In genomic region chr19:17575871-17576757, GRCh38 we compare ENCODE assay signal across 21 cellular contexts. TPM values are rescaled to one million over a fixed set of nuclear protein-coding genes. Genes with fewer than 3 reads are reported as not detected.
A peak's percentile ranks its signal among the peaks of the same experiment; 100 is the strongest.
DNase-seq lines count a peak whose midpoint lies in the region; ATAC-seq, FAIRE-seq and TF ChIP-seq lines count a peak whose summit lies in the region.
"Had no signal": no experiment of that assay in that cellular context is flagged by ENCODE, and none has a peak within 500 bp of the region (broad histone marks: within the 10 kb centered on the region; RNA-seq: fewer than 3 reads in every experiment).

No MANE protein-coding gene starts in this region.

- DNase-seq in RWPE1 (ENCODE audit: low spot score) (no peak), kidney (peak; percentile 73), NCI-H748 treated with DMSO at 0.1 percent for 48 hours (lab: John Stamatoyannopoulos, UW) (no peak), cerebellar nuclear complex (lab: John Stamatoyannopoulos, UW) (no peak)
- no peak for DNase-seq in CD8-positive, alpha-beta memory T cell
- DNase-seq: activated B cell treated with CpG ODN at 0.5 μM for 24 hours, AML-193, COR-L47, dorsolateral prefrontal cortex, NCI-H187 treated with DMSO at 0.1 percent for 48 hours, NCI-H524 treated with DMSO at 0.1 percent for 48 hours, occipital lobe, stomach, T-helper 17 cell had no signal

- no peak for FAIRE-seq in kidney (lab: Jason Lieb, UNC)
- FAIRE-seq: HTR-8/SVneo, urothelium cell line had no signal

- H3K36me3 Mint-ChIP-seq in CD8-positive, alpha-beta memory T cell: peaks cover 9 to 65% (median 17%) of the 10 kb centered on the region in 3 donors

- intact Hi-C loops in kidney (cut with DNase I): no loop called here

- H3K9ac ChIP-seq in ES-I3 (ENCODE audit: low read depth, low read length) (peak overlapping the region; percentile 4; the same call in 1 of the 2 replicates), kidney (ENCODE audit: low read length in 2 of 2) (no peak overlapping the region)

- H3K36me3 ChIP-seq in ES-I3 (ENCODE audit: insufficient read depth, low read length) (peaks cover 3% of the 10 kb centered on the region; the same call in 1 of the 2 replicates), kidney (ENCODE audit: control insufficient read depth in 1 of 2, insufficient read depth in 2 of 2, low read length in 2 of 2) (peaks cover 8 to 15% of the 10 kb centered on the region in 2 donors)
- peaks cover 15% of the 10 kb centered on the region for H3K36me3 ChIP-seq in CD8-positive, alpha-beta memory T cell (ENCODE audit: insufficient read depth, low read length)

- TF ChIP-seq CTCF in 22Rv1 (IDR thresholded peaks at IDR 0.05) (no peak), RWPE1 (conservative IDR thresholded peaks at IDR 0.05; ENCODE audit: low read depth) (no peak), kidney (IDR thresholded peaks at IDR 0.05; ENCODE audit: borderline replicate concordance, extremely low read depth, insufficient read depth) (no peak)

- ATAC-seq in GM21529 (IDR thresholded peaks at IDR 0.05; ENCODE audit: unreplicated experiment): no peak
- ATAC-seq: left lobe of liver, T-helper 17 cell had no signal

- CTCF ChIA-PET in RWPE1 (lab: Yijun Ruan, JAX): no interaction called here
- CTCF ChIA-PET in CD8-positive, alpha-beta memory T cell (lab: Charles Lee): interaction anchor here (1.1 to 3.3 kb wide), 6 partner anchors 13 to 135 kb away, joined by 3 to 30 read pairs (median 4); no protein-coding TSS in a partner anchor

- H3K4me1 ChIP-seq in ES-I3 (ENCODE audit: insufficient read depth, low read length): peaks cover 10% of the 10 kb centered on the region; the same call in 1 of the 2 replicates
- H3K4me1 ChIP-seq in kidney (ENCODE audit: control insufficient read depth in 1 of 2, insufficient read depth in 1 of 2, low read depth in 1 of 2, low read length in 2 of 2): no peaks in the 10 kb centered on the region
- H3K4me1 ChIP-seq in CD8-positive, alpha-beta memory T cell (ENCODE audit: insufficient read depth, low read length): no peaks in the 10 kb centered on the region

- no peaks in the 10 kb centered on the region for H3K27me3 Mint-ChIP-seq in CD8-positive, alpha-beta memory T cell
- H3K27me3 Mint-ChIP-seq: activated B cell treated with CpG ODN at 0.5 μM for 24 hours; activated naive CD8-positive, alpha-beta T cell treated with anti-CD3 and anti-CD28 coated beads for 36 hours; T-helper 17 cell had no signal

- POLR2A ChIA-PET in RWPE1 (lab: Yijun Ruan, JAX; ENCODE audit: low non-redundant PET): no interaction called here
- POLR2A ChIA-PET in CD8-positive, alpha-beta memory T cell (lab: Charles Lee): no interaction called here

- peaks cover 2 to 4% (median 3%) of the 10 kb centered on the region in 3 donors for H3K4me1 Mint-ChIP-seq in CD8-positive, alpha-beta memory T cell

- H3K9me3 ChIP-seq in ES-I3 (ENCODE audit: control insufficient read depth, insufficient read depth, low read length): no peaks in the 10 kb centered on the region
- no peaks in the 10 kb centered on the region for H3K9me3 ChIP-seq in kidney (ENCODE audit: control insufficient read depth in 1 of 2, low read length in 2 of 2)
- H3K9me3 ChIP-seq in CD8-positive, alpha-beta memory T cell (ENCODE audit: low read length): no peaks in the 10 kb centered on the region
- H3K9me3 ChIP-seq: stomach had no signal

- H3K4me3 ChIP-seq in kidney (ENCODE audit: low read length in 2 of 2): no peak overlapping the region
- H3K4me3 ChIP-seq in CD8-positive, alpha-beta memory T cell (ENCODE audit: low read length): no peak overlapping the region
- H3K4me3 ChIP-seq: dorsolateral prefrontal cortex, stomach had no signal

- H3K9me3 Mint-ChIP-seq in CD8-positive, alpha-beta memory T cell: no peaks in the 10 kb centered on the region
- H3K9me3 Mint-ChIP-seq: activated B cell treated with CpG ODN at 0.5 μM for 24 hours; activated naive CD8-positive, alpha-beta T cell treated with anti-CD3 and anti-CD28 coated beads for 36 hours had no signal

- H3K27ac ChIP-seq in 22Rv1 (peak overlapping the region; percentile 43; the same call in 1 of the 2 replicates), RWPE1 (peak overlapping the region; percentile 76), kidney (ENCODE audit: low read depth in 2 of 2, low read length in 2 of 2) (no peak overlapping the region)
- H3K27ac ChIP-seq in CD8-positive, alpha-beta memory T cell (ENCODE audit: low read depth, low read length): no peak overlapping the region
- H3K27ac ChIP-seq: dorsolateral prefrontal cortex, stomach had no signal

- peak overlapping the region in 1 of 7 donors; percentile 32 for H3K4me3 Mint-ChIP-seq in CD8-positive, alpha-beta memory T cell
- H3K4me3 Mint-ChIP-seq: activated B cell treated with CpG ODN at 0.5 μM for 24 hours; activated naive CD8-positive, alpha-beta T cell treated with anti-CD3 and anti-CD28 coated beads for 36 hours; T-helper 17 cell had no signal

- no peaks in the 10 kb centered on the region for H3K27me3 ChIP-seq in CD8-positive, alpha-beta memory T cell (ENCODE audit: insufficient read depth, low read length, poor library complexity, severe bottlenecking)
- H3K27me3 ChIP-seq: dorsolateral prefrontal cortex, stomach had no signal

- no peak overlapping the region for H3K27ac Mint-ChIP-seq in CD8-positive, alpha-beta memory T cell
- H3K27ac Mint-ChIP-seq: activated B cell treated with CpG ODN at 0.5 μM for 24 hours; activated naive CD8-positive, alpha-beta T cell treated with anti-CD3 and anti-CD28 coated beads for 36 hours; T-helper 17 cell had no signal

RNA-seq across cellular contexts. Expression of gene COLGALT1, which starts 20.7 kb away (rescaled TPM):
- 66.2 TPM for total RNA-seq in kidney
- 23.6 TPM for polyA plus RNA-seq in kidney (ENCODE audit: insufficient read depth, low read depth, low replicate concordance)
- total RNA-seq in CD8-positive, alpha-beta memory T cell: 100 to 1,000 TPM in 1 of 2 experiments, 10 to 100 TPM in 1; 94.8 to 104 TPM
- polyA plus RNA-seq in CD8-positive, alpha-beta memory T cell: 25.3 TPM

Comparison
In these comparisons a context has a peak if more than half of its experiments do, and no peak if none do; other contexts are left out.
1. H3K27ac ChIP-seq: peak in 22Rv1 (single experiment) and RWPE1 (single experiment); none in kidney (0 of 2) and CD8-positive, alpha-beta memory T cell (single experiment).